ENCODE assay signal across 1 cellular context in genomic region chr17:44804301-44805061, GRCh38.
TF ChIP-seq lines count a peak whose summit lies in the region.

No MANE protein-coding gene starts in this region.

TF ChIP-seq in IMR-90, 13 proteins besides CTCF, POLR2A, EP300 and RAD21:
- TF ChIP-seq FOS (IDR thresholded peaks at IDR 0.05; ENCODE audit: low read depth, low read length) (no peak), USF2 (IDR thresholded peaks at IDR 0.05; ENCODE audit: low read depth, low read length) (no peak), MXI1 (IDR thresholded peaks at IDR 0.05; ENCODE audit: borderline replicate concordance, low read depth, low read length) (no peak), RFX5 (IDR thresholded peaks at IDR 0.05; ENCODE audit: low read depth, low read length) (no peak), NFE2L2 (IDR thresholded peaks at IDR 0.05; ENCODE audit: low read depth, low read length) (no peak), MAFK (IDR thresholded peaks at IDR 0.05; ENCODE audit: low read depth, low read length) (no peak), MAZ (IDR thresholded peaks at IDR 0.05; ENCODE audit: borderline replicate concordance, low read depth, low read length) (no peak), CHD1 (IDR thresholded peaks at IDR 0.05; ENCODE audit: low read depth, low read length) (no peak), BHLHE40 (IDR thresholded peaks at IDR 0.05; ENCODE audit: low read depth, low read length) (no peak), ELK1 (IDR thresholded peaks at IDR 0.05; ENCODE audit: borderline replicate concordance, low read depth, low read length) (no peak), CEBPB (IDR thresholded peaks at IDR 0.05; ENCODE audit: low read depth, low read length) (no peak), SMC3 (IDR thresholded peaks at IDR 0.05; ENCODE audit: low read depth, low read length) (no peak)
